In genomic region chr4:147526272-147526654, GRCh38 we compare ENCODE assay signal across 1 cellular context.
TF ChIP-seq lines count a peak whose summit lies in the region.

No MANE protein-coding gene starts in this region.

TF ChIP-seq in Ishikawa, 13 proteins besides CTCF, POLR2A, EP300 and RAD21 (continued from another document):
- TF ChIP-seq YY1 (IDR thresholded peaks at IDR 0.05; ENCODE audit: low read depth), result no peak
